ENCODE assay signal across 8 cellular contexts in the genomic region with DNA sequence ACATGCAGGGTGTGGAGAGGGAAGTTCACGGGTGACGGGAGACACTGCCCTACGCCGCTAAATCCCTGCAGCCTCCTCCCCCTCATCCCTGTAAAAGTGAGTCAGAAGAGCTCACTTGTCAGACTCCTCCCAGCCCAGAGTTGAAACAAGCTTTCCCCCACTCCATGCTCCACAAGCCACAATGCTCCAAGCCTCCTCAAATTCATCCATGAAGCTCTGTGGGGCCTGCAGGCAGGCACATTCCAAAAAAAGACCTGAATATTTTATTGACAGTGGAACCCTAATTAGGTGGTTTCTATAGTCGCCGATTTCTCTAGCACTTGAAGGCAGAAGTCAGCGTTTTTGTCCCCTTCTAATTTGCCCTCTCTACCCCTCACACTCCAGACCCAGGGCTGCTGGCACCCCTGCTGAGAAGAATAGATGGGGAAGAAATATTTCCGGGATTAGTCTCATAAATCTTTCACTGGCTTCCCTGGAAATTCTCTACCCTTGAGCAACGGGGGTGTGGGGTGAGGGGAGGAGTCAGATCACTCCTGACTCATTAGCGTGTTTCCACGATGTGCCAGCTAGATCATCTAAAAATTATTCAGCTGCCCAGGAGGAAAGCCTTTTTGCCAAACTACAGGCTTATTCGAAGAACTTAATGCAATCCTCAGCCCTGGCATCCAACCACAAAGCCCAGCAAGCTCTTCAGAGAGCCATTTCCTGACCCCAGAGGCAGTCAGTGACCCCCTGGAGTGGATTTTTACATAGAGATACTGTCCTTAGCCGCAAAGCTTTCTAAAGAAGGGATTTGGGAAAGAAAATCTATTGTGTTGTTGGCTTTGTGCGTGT.
DNase-seq lines count a peak whose midpoint lies in the region; ATAC-seq and TF ChIP-seq lines count a peak whose summit lies in the region.

No MANE protein-coding gene starts in this region.

- peak overlapping the region in 2 of 4 donors; percentile 27 to 47 for H3K27ac ChIP-seq in gastroesophageal sphincter

- H3K4me3 ChIP-seq in gastroesophageal sphincter: no peak overlapping the region

- WGBS in gastroesophageal sphincter (ENCODE audit: low coverage in 1 of 2), 2 donors: 34 to 42% methylated on average over 11 to 12 of the region's 14 CpGs

- no peak for TF ChIP-seq POLR2A in gastroesophageal sphincter (IDR thresholded peaks at IDR 0.05)

- no peaks in the 10 kb centered on the region for H3K27me3 Mint-ChIP-seq in glutamatergic neuron (ENCODE audit: unreplicated experiment)
- H3K27me3 Mint-ChIP-seq in activated CD4-positive, alpha-beta T cell treated with anti-CD3 and anti-CD28 coated beads, Interleukin-2, amount 10 ng/mL, durations not matched to agents 7 days and 5 days: peaks cover 2% of the 10 kb centered on the region

- no peaks in the 10 kb centered on the region for H3K27me3 ChIP-seq in gastroesophageal sphincter

- no peaks in the 10 kb centered on the region for H3K36me3 Mint-ChIP-seq in glutamatergic neuron (ENCODE audit: unreplicated experiment)
- no peaks in the 10 kb centered on the region for H3K36me3 Mint-ChIP-seq in activated CD4-positive, alpha-beta T cell treated with anti-CD3 and anti-CD28 coated beads, Interleukin-2, amount 10 ng/mL, durations not matched to agents 7 days and 5 days (ENCODE audit: low read depth)

- no peak for ATAC-seq in gastroesophageal sphincter

- H3K9me3 Mint-ChIP-seq in glutamatergic neuron (ENCODE audit: unreplicated experiment): no peaks in the 10 kb centered on the region
- no peaks in the 10 kb centered on the region for H3K9me3 Mint-ChIP-seq in activated CD4-positive, alpha-beta T cell treated with anti-CD3 and anti-CD28 coated beads, Interleukin-2, amount 10 ng/mL, durations not matched to agents 7 days and 5 days

- TF ChIP-seq CTCF in gastroesophageal sphincter (IDR thresholded peaks at IDR 0.05) (no peak), glutamatergic neuron (IDR thresholded peaks at IDR 0.05; ENCODE audit: partially characterized antibody, unreplicated experiment) (no peak)

- POLR2A ChIA-PET in activated CD4-positive, alpha-beta T cell treated with anti-CD3 and anti-CD28 coated beads, Interleukin-2, amount 10 ng/mL, durations not matched to agents 7 days and 5 days (lab: Charles Lee): interaction anchor here (0.6 kb wide), 1 partner anchor 10 kb away, joined by 3 read pairs; no protein-coding TSS in a partner anchor

- no peak overlapping the region for H3K27ac Mint-ChIP-seq in glutamatergic neuron (ENCODE audit: unreplicated experiment)
- H3K27ac Mint-ChIP-seq in activated CD4-positive, alpha-beta T cell treated with anti-CD3 and anti-CD28 coated beads, Interleukin-2, amount 10 ng/mL, durations not matched to agents 7 days and 5 days: no peak overlapping the region

- no peaks in the 10 kb centered on the region for H3K4me1 Mint-ChIP-seq in glutamatergic neuron (ENCODE audit: low read depth, unreplicated experiment)
- no peaks in the 10 kb centered on the region for H3K4me1 Mint-ChIP-seq in activated CD4-positive, alpha-beta T cell treated with anti-CD3 and anti-CD28 coated beads, Interleukin-2, amount 10 ng/mL, durations not matched to agents 7 days and 5 days

- peak; percentile 97 for DNase-seq in ELR (ENCODE audit: low read depth)
- DNase-seq in NCI-H446 treated with DMSO at 0.1 percent for 48 hours (lab: John Stamatoyannopoulos, UW): peak; percentile 28
- DNase-seq in ecto neural progenitor cell (ENCODE audit: low spot score): peak; percentile 57
- DNase-seq in occipital lobe (lab: John Stamatoyannopoulos, UW): peak; percentile 21
- DNase-seq in glutamatergic neuron: no peak
- DNase-seq in activated T-cell treated with anti-CD3 and anti-CD28 coated beads, Interleukin-2, amount 50 U/mL, for 1 hour: no peak
- no peak for DNase-seq in activated CD4-positive, alpha-beta T cell treated with anti-CD3 and anti-CD28 coated beads, Interleukin-2, amount 10 ng/mL, durations not matched to agents 7 days and 5 days

- H3K4me1 ChIP-seq in gastroesophageal sphincter: peaks cover 0 to 33% (median 0%) of the 10 kb centered on the region in 3 donors

- no peak overlapping the region for H3K4me3 Mint-ChIP-seq in glutamatergic neuron (ENCODE audit: unreplicated experiment)
- H3K4me3 Mint-ChIP-seq in activated CD4-positive, alpha-beta T cell treated with anti-CD3 and anti-CD28 coated beads, Interleukin-2, amount 10 ng/mL, durations not matched to agents 7 days and 5 days: no peak overlapping the region

- no peak for TF ChIP-seq EP300 in gastroesophageal sphincter (IDR thresholded peaks at IDR 0.05)

- no peaks in the 10 kb centered on the region for H3K9me3 ChIP-seq in gastroesophageal sphincter

- CTCF ChIA-PET in activated CD4-positive, alpha-beta T cell treated with anti-CD3 and anti-CD28 coated beads, Interleukin-2, amount 10 ng/mL, durations not matched to agents 7 days and 5 days (lab: Charles Lee): no interaction called here

- H3K36me3 ChIP-seq in gastroesophageal sphincter: no peaks in the 10 kb centered on the region

Comparison
In these comparisons a context has a peak if more than half of its experiments do, and no peak if none do; other contexts are left out.
1. DNase-seq: peak in ELR (single experiment), NCI-H446 treated with DMSO at 0.1 percent for 48 hours (single experiment), ecto neural progenitor cell (single experiment) and occipital lobe (single experiment); none in glutamatergic neuron (single experiment), activated T-cell treated with anti-CD3 and anti-CD28 coated beads, Interleukin-2, amount 50 U/mL, for 1 hour (single experiment) and activated CD4-positive, alpha-beta T cell treated with anti-CD3 and anti-CD28 coated beads, Interleukin-2, amount 10 ng/mL, durations not matched to agents 7 days and 5 days (single experiment).